In the genomic region with DNA sequence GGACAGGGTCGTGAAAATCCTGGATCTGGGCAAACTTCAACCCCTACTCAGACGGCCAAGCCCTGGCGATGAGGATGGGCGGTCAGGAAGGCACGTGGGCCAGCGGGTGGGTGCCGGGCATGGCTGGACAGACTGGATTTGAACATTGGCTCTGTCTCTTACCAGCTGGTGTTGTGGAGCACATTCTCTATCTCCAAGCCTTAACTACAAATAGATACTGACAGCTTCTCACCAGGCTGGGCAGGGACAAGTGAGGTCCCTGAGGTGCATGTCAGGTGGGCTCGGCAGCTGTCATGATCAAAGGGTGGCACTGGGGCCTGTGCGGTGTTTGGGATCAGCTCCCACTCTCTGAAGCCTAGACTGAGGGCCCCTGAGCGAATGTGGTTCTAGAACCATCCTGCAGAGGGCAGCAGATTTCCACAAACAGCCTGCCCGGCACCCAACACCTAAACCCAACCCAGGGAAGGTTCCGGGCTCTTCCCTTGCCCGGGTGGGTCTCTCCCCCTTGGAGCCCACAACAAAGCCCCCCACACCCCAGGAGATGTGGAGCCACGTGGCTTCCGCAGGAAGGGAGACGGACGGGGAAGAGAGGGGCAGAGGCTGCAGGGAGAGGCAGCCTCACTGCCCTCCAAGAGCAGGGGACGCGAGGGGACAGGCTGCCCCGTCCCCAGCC, we compare ENCODE assay signal across 1 cellular context.
A peak's percentile ranks its signal among the peaks of the same experiment; 100 is the strongest.
TF ChIP-seq lines count a peak whose summit lies in the region.

No MANE protein-coding gene starts in this region.

TF ChIP-seq in K562, 482 proteins besides CTCF, POLR2A, EP300 and RAD21 (continued from another document):
- 0 out of 2 replicates have a peak, but pooled peaks have one; percentile 37 for TF ChIP-seq ZNF609 (CRISPR knock-in tag; IDR thresholded peaks at IDR 0.05; ENCODE audit: borderline replicate concordance)
- no peak for TF ChIP-seq KHSRP (IDR thresholded peaks at IDR 0.05)
- no peak for TF ChIP-seq TCF7L2 (IDR thresholded peaks at IDR 0.05; ENCODE audit: low read depth, low read length)
- TF ChIP-seq SMC3 (conservative IDR thresholded peaks at IDR 0.05; ENCODE audit: insufficient read depth, low read depth, low read length), result peak; percentile 85
- TF ChIP-seq GATAD2A (IDR thresholded peaks at IDR 0.05), result no peak
- no peak for TF ChIP-seq MLLT1 (IDR thresholded peaks at IDR 0.05)
- no peak for TF ChIP-seq RBM39 (optimal IDR thresholded peaks at IDR 0.05; ENCODE audit: low read depth, low read length)
- no peak for TF ChIP-seq JUND (IDR thresholded peaks at IDR 0.05; ENCODE audit: borderline replicate concordance, low read depth, low read length)
- TF ChIP-seq JUND (tag; IDR thresholded peaks at IDR 0.05; ENCODE audit: borderline replicate concordance, low read depth, low read length), result no peak
- no peak for TF ChIP-seq ZNF239 (CRISPR knock-in tag; IDR thresholded peaks at IDR 0.05)
- TF ChIP-seq CLOCK (CRISPR knock-in tag; IDR thresholded peaks at IDR 0.05; ENCODE audit: borderline replicate concordance), result no peak
- TF ChIP-seq AFF4 (CRISPR knock-in tag; IDR thresholded peaks at IDR 0.05), result no peak
- no peak for TF ChIP-seq SMAD4 (CRISPR knock-in tag; conservative IDR thresholded peaks at IDR 0.05)
- TF ChIP-seq BHLHE40 (IDR thresholded peaks at IDR 0.05; ENCODE audit: low read length), result no peak
- TF ChIP-seq, protein P1, sequence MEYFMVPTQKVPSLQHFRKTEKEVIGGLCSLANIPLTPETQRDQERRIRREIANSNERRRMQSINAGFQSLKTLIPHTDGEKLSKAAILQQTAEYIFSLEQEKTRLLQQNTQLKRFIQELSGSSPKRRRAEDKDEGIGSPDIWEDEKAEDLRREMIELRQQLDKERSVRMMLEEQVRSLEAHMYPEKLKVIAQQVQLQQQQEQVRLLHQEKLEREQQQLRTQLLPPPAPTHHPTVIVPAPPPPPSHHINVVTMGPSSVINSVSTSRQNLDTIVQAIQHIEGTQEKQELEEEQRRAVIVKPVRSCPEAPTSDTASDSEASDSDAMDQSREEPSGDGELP (CRISPR knock-in tag; IDR thresholded peaks at IDR 0.05; ENCODE audit: borderline replicate concordance), result peak; percentile 49; the same call in 1 of the 2 replicates
- TF ChIP-seq GTF2A2 (tag; IDR thresholded peaks at IDR 0.05), result no peak
- TF ChIP-seq SAFB2 (IDR thresholded peaks at IDR 0.05; ENCODE audit: borderline replicate concordance, low read depth, low read length, severe bottlenecking), result no peak
- TF ChIP-seq, protein P2, sequence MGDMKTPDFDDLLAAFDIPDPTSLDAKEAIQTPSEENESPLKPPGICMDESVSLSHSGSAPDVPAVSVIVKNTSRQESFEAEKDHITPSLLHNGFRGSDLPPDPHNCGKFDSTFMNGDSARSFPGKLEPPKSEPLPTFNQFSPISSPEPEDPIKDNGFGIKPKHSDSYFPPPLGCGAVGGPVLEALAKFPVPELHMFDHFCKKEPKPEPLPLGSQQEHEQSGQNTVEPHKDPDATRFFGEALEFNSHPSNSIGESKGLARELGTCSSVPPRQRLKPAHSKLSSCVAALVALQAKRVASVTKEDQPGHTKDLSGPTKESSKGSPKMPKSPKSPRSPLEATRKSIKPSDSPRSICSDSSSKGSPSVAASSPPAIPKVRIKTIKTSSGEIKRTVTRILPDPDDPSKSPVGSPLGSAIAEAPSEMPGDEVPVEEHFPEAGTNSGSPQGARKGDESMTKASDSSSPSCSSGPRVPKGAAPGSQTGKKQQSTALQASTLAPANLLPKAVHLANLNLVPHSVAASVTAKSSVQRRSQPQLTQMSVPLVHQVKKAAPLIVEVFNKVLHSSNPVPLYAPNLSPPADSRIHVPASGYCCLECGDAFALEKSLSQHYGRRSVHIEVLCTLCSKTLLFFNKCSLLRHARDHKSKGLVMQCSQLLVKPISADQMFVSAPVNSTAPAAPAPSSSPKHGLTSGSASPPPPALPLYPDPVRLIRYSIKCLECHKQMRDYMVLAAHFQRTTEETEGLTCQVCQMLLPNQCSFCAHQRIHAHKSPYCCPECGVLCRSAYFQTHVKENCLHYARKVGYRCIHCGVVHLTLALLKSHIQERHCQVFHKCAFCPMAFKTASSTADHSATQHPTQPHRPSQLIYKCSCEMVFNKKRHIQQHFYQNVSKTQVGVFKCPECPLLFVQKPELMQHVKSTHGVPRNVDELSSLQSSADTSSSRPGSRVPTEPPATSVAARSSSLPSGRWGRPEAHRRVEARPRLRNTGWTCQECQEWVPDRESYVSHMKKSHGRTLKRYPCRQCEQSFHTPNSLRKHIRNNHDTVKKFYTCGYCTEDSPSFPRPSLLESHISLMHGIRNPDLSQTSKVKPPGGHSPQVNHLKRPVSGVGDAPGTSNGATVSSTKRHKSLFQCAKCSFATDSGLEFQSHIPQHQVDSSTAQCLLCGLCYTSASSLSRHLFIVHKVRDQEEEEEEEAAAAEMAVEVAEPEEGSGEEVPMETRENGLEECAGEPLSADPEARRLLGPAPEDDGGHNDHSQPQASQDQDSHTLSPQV (IDR thresholded peaks at IDR 0.05), result no peak
- 0 out of 2 replicates have a peak, but pooled peaks have one; percentile 20 for TF ChIP-seq RB1 (IDR thresholded peaks at IDR 0.05; ENCODE audit: low read depth)
- 0 out of 2 replicates have a peak, but pooled peaks have one; percentile 31 for TF ChIP-seq SP1 (CRISPR knock-in tag; IDR thresholded peaks at IDR 0.05)
- TF ChIP-seq ZNF384 (IDR thresholded peaks at IDR 0.05; ENCODE audit: low read depth, low read length), result 0 out of 2 replicates have a peak, but pooled peaks have one; percentile 17
- TF ChIP-seq PCBP2 (IDR thresholded peaks at IDR 0.05; ENCODE audit: low read depth, low read length, poor library complexity, severe bottlenecking), result no peak
- TF ChIP-seq DEAF1 (CRISPR knock-in tag; IDR thresholded peaks at IDR 0.05), result 0 out of 2 replicates have a peak, but pooled peaks have one; percentile 34
- TF ChIP-seq ZNF408 (CRISPR knock-in tag; IDR thresholded peaks at IDR 0.05; ENCODE audit: low read depth), result no peak
- TF ChIP-seq, protein P3, sequence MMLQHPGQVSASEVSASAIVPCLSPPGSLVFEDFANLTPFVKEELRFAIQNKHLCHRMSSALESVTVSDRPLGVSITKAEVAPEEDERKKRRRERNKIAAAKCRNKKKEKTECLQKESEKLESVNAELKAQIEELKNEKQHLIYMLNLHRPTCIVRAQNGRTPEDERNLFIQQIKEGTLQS (IDR thresholded peaks at IDR 0.05), result no peak
- TF ChIP-seq, protein P3 (CRISPR knock-in tag; conservative IDR thresholded peaks at IDR 0.05), result no peak
- TF ChIP-seq SIX5 (IDR thresholded peaks at IDR 0.05; ENCODE audit: borderline replicate concordance in 1 of 2, insufficient read depth in 1 of 2, low read depth in 1 of 2, low read length in 2 of 2), result no peak
